ENCODE assay signal across 1 cellular context in genomic region chr3:197297476-197298340, GRCh38.
A peak's percentile ranks its signal among the peaks of the same experiment; 100 is the strongest.
TF ChIP-seq lines count a peak whose summit lies in the region.

No MANE protein-coding gene starts in this region.

TF ChIP-seq in K562, 482 proteins besides CTCF, POLR2A, EP300 and RAD21 (continued from another document and continues in another):
- TF ChIP-seq TEAD4 (IDR thresholded peaks at IDR 0.05; ENCODE audit: low read length) (no peak), TEAD4 (CRISPR knock-in tag; IDR thresholded peaks at IDR 0.05; ENCODE audit: borderline replicate concordance) (no peak), HDAC3 (IDR thresholded peaks at IDR 0.05; ENCODE audit: borderline replicate concordance, partially characterized antibody) (no peak), SAFB (IDR thresholded peaks at IDR 0.05; ENCODE audit: borderline replicate concordance, low read depth, low read length) (no peak), HNRNPL (IDR thresholded peaks at IDR 0.05; ENCODE audit: low read depth, low read length) (no peak), POLR2G (IDR thresholded peaks at IDR 0.05; ENCODE audit: low read depth, low read length) (peak; percentile 86), GMEB1 (CRISPR knock-in tag; IDR thresholded peaks at IDR 0.05) (peak; percentile 29; the same call in 1 of the 2 replicates), ZNF699 (CRISPR knock-in tag; IDR thresholded peaks at IDR 0.05; ENCODE audit: insufficient replicate concordance) (no peak), RBBP5 (IDR thresholded peaks at IDR 0.05; ENCODE audit: borderline replicate concordance, insufficient read depth, low read length, poor library complexity, severe bottlenecking) (peak; percentile 80), PCBP1 (IDR thresholded peaks at IDR 0.05; ENCODE audit: low read depth, low read length, poor library complexity, severe bottlenecking) (peak; percentile 72), MTA1 (IDR thresholded peaks at IDR 0.05; ENCODE audit: borderline replicate concordance) (no peak), ZBTB33 (CRISPR knock-in tag; IDR thresholded peaks at IDR 0.05) (0 out of 2 replicates have a peak, but pooled peaks have one; percentile 19), CBFA2T3 (IDR thresholded peaks at IDR 0.05) (0 out of 2 replicates have a peak, but pooled peaks have one; percentile 2), HDAC2 (IDR thresholded peaks at IDR 0.05) (0 out of 2 replicates have a peak, but pooled peaks have one; percentile 32), CCAR2 (IDR thresholded peaks at IDR 0.05; ENCODE audit: low read depth, low read length) (no peak), NONO (IDR thresholded peaks at IDR 0.05; ENCODE audit: low read depth in 2 of 2, low read length in 1 of 2) (peak; percentile 16 to 81; a peak in 2 of 4 replicates), L3MBTL2 (IDR thresholded peaks at IDR 0.05) (peak; percentile 49; the same call in 1 of the 2 replicates), KAT8 (IDR thresholded peaks at IDR 0.05; ENCODE audit: low read depth) (no peak), TFE3 (CRISPR knock-in tag; IDR thresholded peaks at IDR 0.05) (peak; percentile 94), BCOR (IDR thresholded peaks at IDR 0.05) (peak; percentile 39; the same call in 1 of the 2 replicates), FOXP1 (CRISPR knock-in tag; IDR thresholded peaks at IDR 0.05) (peak; percentile 67; the same call in 1 of the 2 replicates), RFX7 (CRISPR knock-in tag; IDR thresholded peaks at IDR 0.05) (no peak), KDM2B (CRISPR knock-in tag; IDR thresholded peaks at IDR 0.05) (peak; percentile 81; the same call in 1 of the 2 replicates), FOS (IDR thresholded peaks at IDR 0.05; ENCODE audit: extremely low read depth, insufficient read length) (peak; percentile 42), ZNF347 (CRISPR knock-in tag; IDR thresholded peaks at IDR 0.05; ENCODE audit: low read depth) (no peak), CBFA2T2 (conservative IDR thresholded peaks at IDR 0.05) (peak; percentile 71), ZNF224 (CRISPR knock-in tag; IDR thresholded peaks at IDR 0.05) (no peak), ZNF561 (CRISPR knock-in tag; conservative IDR thresholded peaks at IDR 0.05) (no peak), PCBP2 (IDR thresholded peaks at IDR 0.05; ENCODE audit: low read depth, low read length, poor library complexity, severe bottlenecking) (no peak), E2F5 (CRISPR knock-in tag; IDR thresholded peaks at IDR 0.05) (peak; percentile 51; the same call in 1 of the 2 replicates), ERF (CRISPR knock-in tag; IDR thresholded peaks at IDR 0.05) (0 out of 2 replicates have a peak, but pooled peaks have one; percentile 49), USF2 (CRISPR knock-in tag; IDR thresholded peaks at IDR 0.05) (peak; percentile 95), SIN3B (IDR thresholded peaks at IDR 0.05; ENCODE audit: low read depth) (peak; percentile 53; the same call in 1 of the 2 replicates), NFRKB (IDR thresholded peaks at IDR 0.05; ENCODE audit: low read depth) (peak; percentile 61; the same call in 1 of the 2 replicates), RBFOX2 (IDR thresholded peaks at IDR 0.05; ENCODE audit: low read depth, low read length) (peak; percentile 86), CBX2 (IDR thresholded peaks at IDR 0.05; ENCODE audit: insufficient read depth, low read length, poor library complexity, severe bottlenecking) (no peak), LCOR (CRISPR knock-in tag; IDR thresholded peaks at IDR 0.05) (peak; percentile 26; the same call in 1 of the 2 replicates), RB1 (IDR thresholded peaks at IDR 0.05; ENCODE audit: low read depth) (peak; percentile 42), PHF8 (IDR thresholded peaks at IDR 0.05; ENCODE audit: borderline replicate concordance, low read length) (peak; percentile 59; the same call in 1 of the 2 replicates), ARID4B (CRISPR knock-in tag; IDR thresholded peaks at IDR 0.05) (peak; percentile 52), POLR2H (tag; IDR thresholded peaks at IDR 0.05; ENCODE audit: low read depth) (no peak; the same call in 1 of the 2 replicates), ZFX (CRISPR knock-in tag; IDR thresholded peaks at IDR 0.05) (peak; percentile 71), EGR1 (conservative IDR thresholded peaks at IDR 0.05) (peak; percentile 52), GATAD2B (IDR thresholded peaks at IDR 0.05; ENCODE audit: borderline replicate concordance) (peak; percentile 55; the same call in 1 of the 2 replicates), ZNF277 (CRISPR knock-in tag; IDR thresholded peaks at IDR 0.05; ENCODE audit: borderline replicate concordance) (no peak), CHD2 (IDR thresholded peaks at IDR 0.05; ENCODE audit: low read depth, low read length) (no peak), VEZF1 (CRISPR knock-in tag; IDR thresholded peaks at IDR 0.05) (peak; percentile 94), THRA (IDR thresholded peaks at IDR 0.05) (no peak), TAF1 (IDR thresholded peaks at IDR 0.05; ENCODE audit: control insufficient read depth, extremely low read depth, insufficient read depth, low read length, severe bottlenecking) (peak; percentile 34), NR2C2 (CRISPR knock-in tag; IDR thresholded peaks at IDR 0.05) (no peak), NR2C2 (tag; IDR thresholded peaks at IDR 0.05) (peak; percentile 47; the same call in 1 of the 2 replicates), STAG1 (CRISPR knock-in tag; IDR thresholded peaks at IDR 0.05; ENCODE audit: borderline replicate concordance) (0 out of 2 replicates have a peak, but pooled peaks have one; percentile 15), SIN3A (IDR thresholded peaks at IDR 0.05; ENCODE audit: borderline replicate concordance in 2 of 2, control insufficient read depth in 1 of 2, low read depth in 2 of 2, low read length in 2 of 2) (peak in 1 of 2 experiments; percentile 55; a peak in 1 of 4 replicates), GABPA (tag; conservative IDR thresholded peaks at IDR 0.05; ENCODE audit: low read depth) (peak; percentile 65)
